Comparison of ENCODE assay signal across 21 cellular contexts in the genomic region with DNA sequence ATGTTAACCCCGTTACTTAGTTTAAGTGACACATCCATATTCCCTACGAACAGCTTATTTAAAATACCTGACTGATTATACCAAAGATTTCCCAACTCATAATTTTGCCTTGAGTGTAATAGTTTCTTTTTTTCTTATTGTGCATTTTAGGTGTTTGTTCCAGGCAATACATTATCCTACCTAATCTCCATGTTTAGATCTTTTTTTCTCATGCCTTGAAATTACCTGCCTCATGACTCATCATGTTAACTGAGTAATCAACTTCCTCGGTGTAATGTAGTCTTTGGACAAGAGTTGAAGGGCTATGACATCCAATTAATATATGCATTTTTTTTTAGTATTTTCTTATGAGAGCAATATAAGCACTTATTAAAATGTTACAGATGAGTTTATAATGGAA.
A peak's percentile ranks its signal among the peaks of the same experiment; 100 is the strongest.
DNase-seq lines count a peak whose midpoint lies in the region; ATAC-seq and TF ChIP-seq lines count a peak whose summit lies in the region.
"Had no signal": no experiment of that assay in that cellular context is flagged by ENCODE, and none has a peak within 500 bp of the region (broad histone marks: within the 10 kb centered on the region; RNA-seq: fewer than 3 reads in every experiment).

No MANE protein-coding gene starts in this region.

- H3F3A ChIP-seq in GM23338 (replicated peaks; ENCODE audit: low read depth) (no peaks in the 10 kb centered on the region), PC-9 (ENCODE audit: insufficient read depth, low read depth) (peaks cover 18% of the 10 kb centered on the region)

- no peaks in the 10 kb centered on the region for H3K9me3 Mint-ChIP-seq in GM23338
- H3K9me3 Mint-ChIP-seq: activated naive CD8-positive, alpha-beta T cell treated with anti-CD3 and anti-CD28 coated beads, Interleukin-2, amount 10 ng/mL, durations not matched to agents 7 days and 5 days; mesothelial cell of epicardium; T-helper 1 cell treated with Interleukin-12 subunit alpha and Interleukin-12 subunit beta and Interleukin-4 antibody, amounts not matched to agents 30 μg/mL and 1 μg/mL, for 36 hours had no signal

- POLR2A ChIA-PET in PC-9 (lab: Charles Lee; ENCODE audit: unreplicated experiment) = no interaction called here

- no peak overlapping the region for H3K4me3 Mint-ChIP-seq in GM23338
- H3K4me3 Mint-ChIP-seq: activated B cell treated with CpG ODN at 0.5 μM for 24 hours; activated naive CD8-positive, alpha-beta T cell treated with anti-CD3 and anti-CD28 coated beads, Interleukin-2, amount 10 ng/mL, durations not matched to agents 7 days and 5 days; B cell; mesothelial cell of epicardium; T-helper 1 cell treated with Interleukin-12 subunit alpha and Interleukin-12 subunit beta and Interleukin-4 antibody, amounts not matched to agents 30 μg/mL and 1 μg/mL, for 36 hours had no signal

- no peaks in the 10 kb centered on the region for H3K36me3 ChIP-seq in GM23338 (ENCODE audit: insufficient read depth)
- H3K36me3 ChIP-seq in PC-9 (ENCODE audit: low read depth) = peaks cover 4% of the 10 kb centered on the region; the same call in 1 of the 2 replicates
- H3K36me3 ChIP-seq in psoas muscle (ENCODE audit: insufficient read depth in 1 of 2, low read depth in 1 of 2) = no peaks in the 10 kb centered on the region
- no peaks in the 10 kb centered on the region for H3K36me3 ChIP-seq in lower lobe of right lung
- H3K36me3 ChIP-seq: heart left ventricle had no signal

- H3K27ac Mint-ChIP-seq in GM23338 = peak overlapping the region; percentile 18
- H3K27ac Mint-ChIP-seq: activated B cell treated with CpG ODN at 0.5 μM for 24 hours; activated naive CD8-positive, alpha-beta T cell treated with anti-CD3 and anti-CD28 coated beads, Interleukin-2, amount 10 ng/mL, durations not matched to agents 7 days and 5 days; B cell; T-helper 1 cell treated with Interleukin-12 subunit alpha and Interleukin-12 subunit beta and Interleukin-4 antibody, amounts not matched to agents 30 μg/mL and 1 μg/mL, for 36 hours had no signal

- H3K27me3 ChIP-seq in GM23338 (ENCODE audit: insufficient read depth) (no peaks in the 10 kb centered on the region), PC-9 (ENCODE audit: insufficient read depth, low read depth) (no peaks in the 10 kb centered on the region), psoas muscle (ENCODE audit: insufficient read depth in 3 of 3, low read length in 2 of 3) (no peaks in the 10 kb centered on the region), lower lobe of right lung (ENCODE audit: low read depth) (no peaks in the 10 kb centered on the region)
- H3K27me3 ChIP-seq: heart left ventricle had no signal

- H3K9me2 ChIP-seq in GM23338 (ENCODE audit: insufficient read depth) = no peaks in the 10 kb centered on the region
- H3K9me2 ChIP-seq in PC-9 (ENCODE audit: insufficient read depth) = no peaks in the 10 kb centered on the region

- H3K9me3 ChIP-seq in PC-9 (ENCODE audit: insufficient read depth, low read depth) (peaks cover 21% of the 10 kb centered on the region), psoas muscle (no peaks in the 10 kb centered on the region), lower lobe of right lung (no peaks in the 10 kb centered on the region)
- H3K9me3 ChIP-seq: Caco-2, heart left ventricle had no signal

- H3K4me1 Mint-ChIP-seq in GM23338 = peaks cover 20% of the 10 kb centered on the region
- H3K4me1 Mint-ChIP-seq: activated B cell treated with CpG ODN at 0.5 μM for 24 hours; activated naive CD8-positive, alpha-beta T cell treated with anti-CD3 and anti-CD28 coated beads, Interleukin-2, amount 10 ng/mL, durations not matched to agents 7 days and 5 days; B cell had no signal

- WGBS in psoas muscle, 3 donors = 68 to 88% (median 84%) methylated on average over 3 of the region's 3 CpGs

- DNase-seq in GM23338 (ENCODE audit: low spot score) (no peak), PC-9 (peak in 1 of 2 experiments; percentile 72), dermis blood vessel endothelial cell (peak; percentile 74), psoas muscle (no peak), posterior cingulate gyrus (no peak), lower lobe of right lung (no peak), DMS 273 (lab: John Stamatoyannopoulos, UW; ENCODE audit: unreplicated experiment) (no peak)
- DNase-seq: activated B cell treated with CpG ODN at 0.5 μM for 24 hours; activated naive CD8-positive, alpha-beta T cell treated with anti-CD3 and anti-CD28 coated beads, Interleukin-2, amount 10 ng/mL, durations not matched to agents 7 days and 5 days; Caco-2; GF-D8; heart left ventricle; islet precursor cell; NCI-H1436 treated with DMSO at 0.1 percent for 48 hours; NCI-H2227 treated with DMSO at 0.1 percent for 48 hours; NK-92 treated with Interleukin-12 subunit alpha and Interleukin-12 subunit beta, amount 100 ng/mL, for 24 hours had no signal

- ATAC-seq in GM23338 (no peak), psoas muscle (no peak), lower lobe of right lung (no peak), HG03432 (IDR thresholded peaks at IDR 0.05; ENCODE audit: unreplicated experiment) (no peak)
- ATAC-seq: GM12878 had no signal

- TF ChIP-seq CTCF in GM23338 (conservative IDR thresholded peaks at IDR 0.05; ENCODE audit: low read depth in 2 of 2) = no peak
- no peak for TF ChIP-seq CTCF in PC-9 (conservative IDR thresholded peaks at IDR 0.05)
- TF ChIP-seq CTCF in psoas muscle (IDR thresholded peaks at IDR 0.05) = no peak
- TF ChIP-seq CTCF in lower lobe of right lung (IDR thresholded peaks at IDR 0.05) = no peak

- H2AFZ ChIP-seq in GM23338 = no peak overlapping the region
- H2AFZ ChIP-seq in PC-9 = no peak overlapping the region

- intact Hi-C loops in PC-9 (cut with micrococcal nuclease; ENCODE audit: unreplicated experiment) (loop anchor here (2.0 to 10.0 kb wide), 5 partner anchors 36 to 300 kb away; partner anchors contain the start of gene ANKRD50), psoas muscle (cut with DNase I) (no loop called here), posterior cingulate gyrus (cut with DNase I) (no loop called here), lower lobe of right lung (cut with DNase I) (no loop called here)

- H3K27me3 Mint-ChIP-seq in GM23338 (ENCODE audit: insufficient read depth, low read depth, poor library complexity) = no peaks in the 10 kb centered on the region
- H3K27me3 Mint-ChIP-seq: activated B cell treated with CpG ODN at 0.5 μM for 24 hours; activated naive CD8-positive, alpha-beta T cell treated with anti-CD3 and anti-CD28 coated beads, Interleukin-2, amount 10 ng/mL, durations not matched to agents 7 days and 5 days; B cell had no signal

- H3K36me3 Mint-ChIP-seq in GM23338 (ENCODE audit: low read depth) = no peaks in the 10 kb centered on the region
- H3K36me3 Mint-ChIP-seq: activated naive CD8-positive, alpha-beta T cell treated with anti-CD3 and anti-CD28 coated beads, Interleukin-2, amount 10 ng/mL, durations not matched to agents 7 days and 5 days; mesothelial cell of epicardium had no signal

- H3K4me3 ChIP-seq in GM23338 (no peak overlapping the region), PC-9 (0 out of 2 replicates have a peak overlapping the region, but pooled peaks have one; percentile 8), psoas muscle (no peak overlapping the region), lower lobe of right lung (no peak overlapping the region)
- H3K4me3 ChIP-seq: GM12878, heart left ventricle had no signal

- H3K4me2 ChIP-seq in GM23338 = no peak overlapping the region
- peak overlapping the region; percentile 66 for H3K4me2 ChIP-seq in PC-9

- CTCF ChIA-PET in PC-9 (lab: Charles Lee) = no interaction called here

- H4K20me1 ChIP-seq in GM23338 (replicated peaks; ENCODE audit: insufficient read depth) = no peaks in the 10 kb centered on the region
- no peaks in the 10 kb centered on the region for H4K20me1 ChIP-seq in PC-9 (ENCODE audit: insufficient read depth)

- no TSS peak for BruUV-seq in PC-9 (replicated peaks; lab: Mats Ljungman, UMichigan)

- H3K27ac ChIP-seq in GM23338 (ENCODE audit: low read depth) (no peak overlapping the region), PC-9 (peak overlapping the region; percentile 89), psoas muscle (peak overlapping the region; percentile 20), lower lobe of right lung (no peak overlapping the region)

- H3K79me2 ChIP-seq in GM23338 (replicated peaks; ENCODE audit: insufficient read depth) (no peaks in the 10 kb centered on the region), PC-9 (ENCODE audit: low read depth) (no peaks in the 10 kb centered on the region)

- H3K4me1 ChIP-seq in GM23338 (ENCODE audit: insufficient read depth) = peaks cover 7% of the 10 kb centered on the region
- H3K4me1 ChIP-seq in PC-9 (replicated peaks; ENCODE audit: insufficient read depth) = peaks cover 42% of the 10 kb centered on the region
- peaks cover 39% of the 10 kb centered on the region for H3K4me1 ChIP-seq in psoas muscle
- peaks cover 24% of the 10 kb centered on the region for H3K4me1 ChIP-seq in lower lobe of right lung
- H3K4me1 ChIP-seq: Caco-2 had no signal

TF ChIP-seq in GM23338, 12 proteins besides CTCF, POLR2A, EP300 and RAD21:
- TF ChIP-seq POLR2AphosphoS5 (IDR thresholded peaks at IDR 0.05; ENCODE audit: low read depth) = no peak
TF ChIP-seq in GM23338: peak in this region for 0.

Comparison
In these comparisons a context has a peak if more than half of its experiments do, and no peak if none do; other contexts are left out.
1. H3K27ac ChIP-seq: peak in PC-9 (single experiment) and psoas muscle (single experiment); none in GM23338 (single experiment) and lower lobe of right lung (single experiment).